In the genomic region with DNA sequence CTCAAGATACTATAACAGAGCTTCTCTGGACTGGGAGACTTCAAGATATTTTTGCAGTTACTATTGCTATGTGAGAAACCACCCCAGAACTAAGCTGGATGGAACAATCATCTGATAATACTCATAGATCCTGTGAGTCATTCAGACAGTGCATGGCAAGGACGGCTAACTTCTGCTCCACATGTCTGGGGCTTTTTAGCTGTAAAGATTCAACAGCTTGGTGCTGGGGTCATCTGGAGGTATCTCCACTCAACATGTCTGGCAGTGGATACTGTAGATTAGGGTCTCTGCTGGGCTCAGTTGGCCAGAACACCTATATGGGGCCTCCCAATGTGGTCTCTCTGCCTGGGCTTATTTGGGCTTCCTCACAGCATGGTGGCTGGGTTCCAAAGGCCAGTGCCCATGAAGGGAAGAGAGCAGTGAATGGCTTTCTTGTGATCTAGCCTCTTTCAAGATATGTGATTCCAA, we compare ENCODE assay signal across 13 cellular contexts.
A peak's percentile ranks its signal among the peaks of the same experiment; 100 is the strongest.
DNase-seq lines count a peak whose midpoint lies in the region; ATAC-seq and TF ChIP-seq lines count a peak whose summit lies in the region.
"Had no signal": no experiment of that assay in that cellular context is flagged by ENCODE, and none has a peak within 500 bp of the region (broad histone marks: within the 10 kb centered on the region; RNA-seq: fewer than 3 reads in every experiment).

No MANE protein-coding gene starts in this region.

- no peaks in the 10 kb centered on the region for H3K27me3 ChIP-seq in BE2C
- H3K27me3 ChIP-seq in MG63 = no peaks in the 10 kb centered on the region
- no peaks in the 10 kb centered on the region for H3K27me3 ChIP-seq in mesendoderm (ENCODE audit: insufficient read depth, low read length, poor library complexity)
- H3K27me3 ChIP-seq: gastrocnemius medialis had no signal

- no peak overlapping the region for H3K27ac ChIP-seq in mesendoderm (ENCODE audit: low read depth, low read length)
- H3K27ac ChIP-seq: gastrocnemius medialis had no signal

- H2AK5ac ChIP-seq in mesendoderm (ENCODE audit: low read length) = no peak overlapping the region

- H3K9me3 ChIP-seq in BE2C (no peaks in the 10 kb centered on the region), MG63 (0 out of 2 replicates have a peak, but pooled peaks cover 3% of the 10 kb centered on the region)
- H3K9me3 ChIP-seq: gastrocnemius medialis had no signal

- H4K5ac ChIP-seq in mesendoderm (ENCODE audit: low read length) = no peak overlapping the region

- H3K4me3 ChIP-seq in BE2C (ENCODE audit: low read depth, low read length) (no peak overlapping the region), MG63 (no peak overlapping the region), cardiac fibroblast (replicated peaks in 1 of 2; ENCODE audit: low read depth in 2 of 2, low read length in 2 of 2) (no peak overlapping the region), mesendoderm (ENCODE audit: low read length) (no peak overlapping the region)
- H3K4me3 ChIP-seq: gastrocnemius medialis had no signal

- no peak for ATAC-seq in HG03439 (IDR thresholded peaks at IDR 0.05; ENCODE audit: unreplicated experiment)
- ATAC-seq: gastrocnemius medialis had no signal

- no peak overlapping the region for H3K23ac ChIP-seq in mesendoderm (ENCODE audit: low read length)

- H3K4me2 ChIP-seq in mesendoderm (ENCODE audit: low read length) = no peak overlapping the region

- no peak overlapping the region for H3K56ac ChIP-seq in mesendoderm (ENCODE audit: low read length)

- no peak overlapping the region for H3K9ac ChIP-seq in mesendoderm (ENCODE audit: low read length)

- DNase-seq in BE2C (peak; percentile 59), MG63 (peak; percentile 77), cardiac fibroblast (ENCODE audit: low read depth in 2 of 2) (peak; percentile 56 to 92), mesendoderm (no peak), NCI-H774 (lab: John Stamatoyannopoulos, UW) (no peak), NCI-H128 (lab: John Stamatoyannopoulos, UW; ENCODE audit: unreplicated experiment) (no peak)
- DNase-seq in stimulated activated CD4-positive, alpha-beta T cell treated with anti-CD3 and anti-CD28 coated beads, Interleukin-15, amount 100 ng/mL, for 24 hours = no peak
- DNase-seq: activated T-cell treated with anti-CD3 and anti-CD28 coated beads, Interleukin-2, amount 50 U/mL, for 48 hours; gastrocnemius medialis; NCI-H1436 treated with DMSO at 0.1 percent for 48 hours; NCI-H748 treated with DMSO at 0.1 percent for 48 hours; stimulated activated CD8-positive, alpha-beta memory T cell treated with anti-CD3 and anti-CD28 coated beads, Interleukin-4, amount 100 ng/mL, for 48 hours had no signal

- H3K79me1 ChIP-seq in mesendoderm (ENCODE audit: low read length) = no peaks in the 10 kb centered on the region

- H3K4me1 ChIP-seq in BE2C = peaks cover 9% of the 10 kb centered on the region; the same call in 1 of the 2 replicates
- H3K4me1 ChIP-seq in mesendoderm (ENCODE audit: control insufficient read depth, low read depth, low read length) = peaks cover 2% of the 10 kb centered on the region
- H3K4me1 ChIP-seq: gastrocnemius medialis had no signal

- no peak overlapping the region for H2BK5ac ChIP-seq in mesendoderm (ENCODE audit: low read length)

- H4K8ac ChIP-seq in mesendoderm (ENCODE audit: low read depth, low read length) = no peak overlapping the region

- no peak overlapping the region for H3K4ac ChIP-seq in mesendoderm (ENCODE audit: low read depth, low read length)

- no peaks in the 10 kb centered on the region for H3K36me3 ChIP-seq in BE2C
- peaks cover 23% of the 10 kb centered on the region for H3K36me3 ChIP-seq in MG63
- no peaks in the 10 kb centered on the region for H3K36me3 ChIP-seq in mesendoderm (ENCODE audit: control insufficient read depth, insufficient read depth, low read length)
- H3K36me3 ChIP-seq: gastrocnemius medialis had no signal

- no peak overlapping the region for H2BK120ac ChIP-seq in mesendoderm (ENCODE audit: low read depth, low read length)

- H2BK15ac ChIP-seq in mesendoderm (replicated peaks; ENCODE audit: low read depth) = no peak overlapping the region

- WGBS in mesendoderm (ENCODE audit: extremely low coverage, insufficient coverage, low lambda C conversion rate) = no CpG with 5 or more reads among the region's 1 CpG

- no peak for TF ChIP-seq CTCF in BE2C (IDR thresholded peaks at IDR 0.05; ENCODE audit: low read depth, low read length)
- TF ChIP-seq CTCF in cardiac fibroblast (IDR thresholded peaks at IDR 0.05; ENCODE audit: low read depth, low read length) = no peak

- peak overlapping the region; percentile 1 for H3K18ac ChIP-seq in mesendoderm (ENCODE audit: low read length)

- H3K79me2 ChIP-seq in mesendoderm (ENCODE audit: control insufficient read depth, insufficient read depth, low read length) = no peaks in the 10 kb centered on the region

Comparison
In these comparisons a context has a peak if more than half of its experiments do, and no peak if none do; other contexts are left out.
1. DNase-seq: peak in BE2C (single experiment), MG63 (single experiment) and cardiac fibroblast (2 of 2); none in mesendoderm (single experiment), NCI-H774 (single experiment), NCI-H128 (single experiment) and stimulated activated CD4-positive, alpha-beta T cell treated with anti-CD3 and anti-CD28 coated beads, Interleukin-15, amount 100 ng/mL, for 24 hours (single experiment).